ENCODE assay signal across 8 cellular contexts in the genomic region with DNA sequence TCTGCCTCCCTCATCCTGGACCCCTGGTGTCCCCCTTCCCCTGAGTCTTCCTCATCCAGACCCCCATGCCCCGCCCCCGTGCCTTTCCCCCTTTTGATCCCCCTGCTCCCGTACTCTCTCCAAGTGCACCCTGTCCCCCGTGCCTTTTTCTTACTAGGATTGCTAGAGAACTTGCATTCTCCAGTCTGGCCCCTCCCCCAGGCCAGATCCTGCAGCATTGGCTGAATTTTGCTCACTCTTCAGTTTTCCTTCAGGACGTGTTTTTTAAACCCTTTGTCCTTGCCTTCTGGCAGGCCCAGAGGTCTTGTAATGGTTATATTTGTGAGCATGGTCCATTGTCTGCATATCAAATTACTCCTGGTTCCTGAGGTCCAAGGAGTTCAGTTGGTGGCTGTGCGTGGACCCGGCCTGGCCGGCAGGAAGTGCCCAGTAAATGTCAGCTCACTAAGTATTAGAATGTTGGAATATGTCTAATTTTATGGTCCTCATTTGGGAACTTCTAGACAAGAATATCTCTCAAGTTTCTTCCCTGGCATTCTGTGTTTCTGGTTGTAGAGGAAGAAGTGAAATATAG. TPM values are rescaled to one million over a fixed set of nuclear protein-coding genes. Genes with fewer than 3 reads are reported as not detected.
DNase-seq lines count a peak whose midpoint lies in the region; ATAC-seq and TF ChIP-seq lines count a peak whose summit lies in the region.

No MANE protein-coding gene starts in this region.

- TF ChIP-seq POLR2A in Peyer's patch (IDR thresholded peaks at IDR 0.05), result no peak

- H3K27me3 Mint-ChIP-seq in naive thymus-derived CD4-positive, alpha-beta T cell, result no peaks in the 10 kb centered on the region

- H3K27ac Mint-ChIP-seq in naive thymus-derived CD4-positive, alpha-beta T cell, result peak overlapping the region; percentile 87 to 98 (median 93)

- peak overlapping the region; percentile 80 to 98 (median 92) for H3K4me3 Mint-ChIP-seq in naive thymus-derived CD4-positive, alpha-beta T cell

- peaks cover 0 to 18% (median 3%) of the 10 kb centered on the region in 5 donors for H3K36me3 Mint-ChIP-seq in naive thymus-derived CD4-positive, alpha-beta T cell

- CTCF ChIA-PET in naive thymus-derived CD4-positive, alpha-beta T cell (lab: Charles Lee), result no interaction called here

- H3K27me3 ChIP-seq in GM06990 (replicated peaks; ENCODE audit: control insufficient read depth, insufficient read depth, low read length), result no peaks in the 10 kb centered on the region
- no peaks in the 10 kb centered on the region for H3K27me3 ChIP-seq in Peyer's patch
- H3K27me3 ChIP-seq in endocrine pancreas (ENCODE audit: control insufficient read depth, insufficient read depth, low read length), result no peaks in the 10 kb centered on the region
- H3K27me3 ChIP-seq in naive thymus-derived CD4-positive, alpha-beta T cell (ENCODE audit: control insufficient read depth in 2 of 2, insufficient read depth in 2 of 2, low read length in 2 of 2), result no peaks in the 10 kb centered on the region

- no peaks in the 10 kb centered on the region for H3K9me3 Mint-ChIP-seq in naive thymus-derived CD4-positive, alpha-beta T cell

- H3K27ac ChIP-seq in Peyer's patch, result peak overlapping the region; percentile 77 to 88 (median 83)
- peak overlapping the region; percentile 82 for H3K27ac ChIP-seq in naive thymus-derived CD4-positive, alpha-beta T cell (ENCODE audit: low read depth, low read length)

- peak overlapping the region; percentile 100 for H3K4me3 ChIP-seq in GM06990 (replicated peaks; ENCODE audit: low read depth, low read length)
- H3K4me3 ChIP-seq in Peyer's patch, result peak overlapping the region; percentile 75 to 97 (median 92)
- H3K4me3 ChIP-seq in endocrine pancreas (ENCODE audit: control insufficient read depth, insufficient read depth, low read length), result peak overlapping the region; percentile 66
- peak overlapping the region; percentile 90 for H3K4me3 ChIP-seq in naive thymus-derived CD4-positive, alpha-beta T cell (ENCODE audit: low read length)

- DNase-seq in GM06990 (ENCODE audit: extremely low read depth, insufficient read length), result no peak
- DNase-seq in Peyer's patch, result peak in 1 of 3 donors; percentile 19
- no peak for DNase-seq in naive thymus-derived CD4-positive, alpha-beta T cell
- no peak for DNase-seq in NCI-H1048 (lab: John Stamatoyannopoulos, UW)
- DNase-seq in mesenteric fat pad (ENCODE audit: low spot score), result no peak
- DNase-seq in DMS114 treated with DMSO at 0.1 percent for 48 hours (lab: John Stamatoyannopoulos, UW; ENCODE audit: unreplicated experiment), result no peak

- H3K36me3 ChIP-seq in GM06990 (ENCODE audit: control insufficient read depth, insufficient read depth, low read length), result peaks cover 14% of the 10 kb centered on the region
- H3K36me3 ChIP-seq in Peyer's patch, result peaks cover 0 to 32% (median 0%) of the 10 kb centered on the region in 3 donors
- H3K36me3 ChIP-seq in endocrine pancreas (ENCODE audit: control insufficient read depth, insufficient read depth, low read length), result no peaks in the 10 kb centered on the region
- H3K36me3 ChIP-seq in naive thymus-derived CD4-positive, alpha-beta T cell (ENCODE audit: control insufficient read depth in 2 of 3, insufficient read depth in 3 of 3, low read length in 3 of 3), result peaks cover 0 to 36% (median 10%) of the 10 kb centered on the region in 3 experiments

- POLR2A ChIA-PET in naive thymus-derived CD4-positive, alpha-beta T cell (lab: Charles Lee), result interaction anchor here (1.5 to 2.2 kb wide), 4 partner anchors 15 to 103 kb away, joined by 5 to 31 read pairs (median 8); a partner anchor contains a TSS

- H3K9me3 ChIP-seq in Peyer's patch (no peaks in the 10 kb centered on the region), endocrine pancreas (ENCODE audit: control insufficient read depth, low read length) (no peaks in the 10 kb centered on the region)
- H3K9me3 ChIP-seq in naive thymus-derived CD4-positive, alpha-beta T cell (ENCODE audit: control insufficient read depth in 2 of 3, low read length in 3 of 3), result no peaks in the 10 kb centered on the region

- TF ChIP-seq CTCF in GM06990 (IDR thresholded peaks at IDR 0.05; ENCODE audit: insufficient read depth, low read length, poor library complexity, severe bottlenecking) (no peak), Peyer's patch (IDR thresholded peaks at IDR 0.05) (no peak)

- peak overlapping the region; percentile 94 for H3K9ac ChIP-seq in endocrine pancreas (ENCODE audit: control insufficient read depth, insufficient read depth, low read length)

- intact Hi-C loops in naive thymus-derived CD4-positive, alpha-beta T cell (cut with micrococcal nuclease), result loop anchor here (1.0 to 5.0 kb wide), 12 partner anchors 16 to 465 kb away; a partner anchor contains a TSS

- H3K4me1 ChIP-seq in Peyer's patch (peaks cover 0 to 17% (median 5%) of the 10 kb centered on the region in 4 donors), endocrine pancreas (ENCODE audit: control insufficient read depth, insufficient read depth, low read length) (peaks cover 4% of the 10 kb centered on the region)
- H3K4me1 ChIP-seq in naive thymus-derived CD4-positive, alpha-beta T cell (ENCODE audit: control insufficient read depth in 2 of 2, insufficient read depth in 2 of 2, low read length in 2 of 2), result peaks cover 13% of the 10 kb centered on the region in 2 donors

- ATAC-seq in naive thymus-derived CD4-positive, alpha-beta T cell, result no peak
- ATAC-seq in HG02852 (IDR thresholded peaks at IDR 0.05; ENCODE audit: unreplicated experiment), result no peak

- H3K4me1 Mint-ChIP-seq in naive thymus-derived CD4-positive, alpha-beta T cell, result peaks cover 6 to 29% (median 23%) of the 10 kb centered on the region in 7 donors

RNA-seq across cellular contexts. Expression of a gene that starts 0.6 kb away (rescaled TPM):
- total RNA-seq in Peyer's patch (10 to 100 TPM; 26.8 to 48.7 (median 45.7) TPM), mesenteric fat pad (28.3 TPM)
- 10 to 100 TPM; 21.0 to 35.2 (median 24.9) TPM for total RNA-seq in naive thymus-derived CD4-positive, alpha-beta T cell
- polyA plus RNA-seq in naive thymus-derived CD4-positive, alpha-beta T cell, result 10 to 100 TPM; 18.6 to 43.5 TPM

RNA-seq across cellular contexts. Expression of a gene that starts 15.9 kb away (rescaled TPM):
- 100 to 1,000 TPM in 1 of 4 donors, 10 to 100 TPM in 3; 83.1 to 114 (median 88.1) TPM for total RNA-seq in Peyer's patch
- 10 to 100 TPM; 22.7 to 51.2 (median 34.7) TPM for total RNA-seq in naive thymus-derived CD4-positive, alpha-beta T cell
- 10 to 100 TPM; 37.6 to 57.7 TPM for polyA plus RNA-seq in naive thymus-derived CD4-positive, alpha-beta T cell
- 32.9 TPM for total RNA-seq in mesenteric fat pad

RNA-seq across cellular contexts. Expression of a gene that starts 30.6 kb away (rescaled TPM):
- total RNA-seq in Peyer's patch, result 10 to 100 TPM in 3 of 4 donors, 1 to 10 TPM in 1; 9.9 to 53.6 (median 40.5) TPM
- 10 to 100 TPM in 4 of 5 experiments, 1 to 10 TPM in 1; 9.4 to 18.3 (median 14.7) TPM for total RNA-seq in naive thymus-derived CD4-positive, alpha-beta T cell
- polyA plus RNA-seq in naive thymus-derived CD4-positive, alpha-beta T cell, result 10 to 100 TPM; 17.0 to 36.7 TPM
- 18.3 TPM for total RNA-seq in mesenteric fat pad

RNA-seq across cellular contexts. Expression of a gene that starts 41.9 kb away (rescaled TPM):
- total RNA-seq in Peyer's patch (10 to 100 TPM; 33.5 to 48.7 (median 34.9) TPM), mesenteric fat pad (35.0 TPM)
- 10 to 100 TPM; 38.9 to 83.6 (median 65.2) TPM for total RNA-seq in naive thymus-derived CD4-positive, alpha-beta T cell
- polyA plus RNA-seq in naive thymus-derived CD4-positive, alpha-beta T cell, result 10 to 100 TPM; 32.1 to 42.0 TPM
